28 cellular contexts compared by ENCODE assay signal in the genomic region with DNA sequence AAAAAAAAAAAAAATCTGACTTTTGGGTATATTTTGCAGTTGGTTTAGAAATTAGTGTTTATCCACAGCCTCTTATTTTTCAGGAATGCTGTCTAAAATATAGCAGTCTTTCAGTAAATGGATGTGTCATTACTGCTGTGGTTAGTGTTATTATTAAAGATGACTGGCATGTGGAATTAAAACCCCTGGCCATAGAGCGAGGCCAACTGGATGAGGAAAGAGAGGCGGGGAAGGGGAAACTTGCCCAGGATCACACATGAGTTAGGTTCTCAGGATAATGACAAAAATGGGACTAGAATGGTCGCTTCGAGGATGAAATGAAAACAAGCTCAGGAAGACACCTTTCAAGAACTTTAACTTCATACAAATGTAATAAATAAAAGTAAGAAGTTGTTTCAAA. TPM values are rescaled to one million over a fixed set of nuclear protein-coding genes. Genes with fewer than 3 reads are reported as not detected.
"Had no signal": no experiment of that assay in that cellular context is flagged by ENCODE, and none has a peak within 500 bp of the region (broad histone marks: within the 10 kb centered on the region; RNA-seq: fewer than 3 reads in every experiment).

No MANE protein-coding gene starts in this region.

- H3K4me3 ChIP-seq: ascending aorta, gastroesophageal sphincter had no signal

- H3K36me3 ChIP-seq: ascending aorta, brain microvascular endothelial cell, gastroesophageal sphincter had no signal

- H3K27me3 ChIP-seq: ascending aorta, gastroesophageal sphincter had no signal

- H3K9me3 ChIP-seq: ascending aorta, gastroesophageal sphincter had no signal

- H3K36me3 Mint-ChIP-seq: activated CD4-positive, alpha-beta memory T cell treated with anti-CD3 and anti-CD28 coated beads for 36 hours; activated CD8-positive, alpha-beta memory T cell treated with anti-CD3 and anti-CD28 coated beads, Interleukin-2, amount 10 ng/mL, durations not matched to agents 7 days and 5 days; activated naive CD4-positive, alpha-beta T cell treated with anti-CD3 and anti-CD28 coated beads, Interleukin-2, amount 10 ng/mL, durations not matched to agents 7 days and 5 days; activated naive CD4-positive, alpha-beta T cell treated with anti-CD3 and anti-CD28 coated beads, Interleukin-2, amount 50 U/mL, for 72 hours; activated naive CD8-positive, alpha-beta T cell treated with anti-CD3 and anti-CD28 coated beads, Interleukin-2, amount 10 ng/mL, durations not matched to agents 7 days and 5 days had no signal

- H3K4me1 Mint-ChIP-seq: activated naive CD4-positive, alpha-beta T cell treated with anti-CD3 and anti-CD28 coated beads, Interleukin-2, amount 10 ng/mL, durations not matched to agents 7 days and 5 days; activated naive CD8-positive, alpha-beta T cell treated with anti-CD3 and anti-CD28 coated beads, Interleukin-2, amount 10 ng/mL, durations not matched to agents 7 days and 5 days; central memory CD8-positive, alpha-beta T cell had no signal

- H3K4me1 ChIP-seq: ascending aorta had no signal

- H3K4me3 Mint-ChIP-seq: activated CD4-positive, alpha-beta memory T cell treated with anti-CD3 and anti-CD28 coated beads for 36 hours; activated CD4-positive, alpha-beta T cell treated with anti-CD3 and anti-CD28 coated beads for 36 hours; activated CD4-positive, alpha-beta T cell treated with anti-CD3 and anti-CD28 coated beads, Interleukin-2, amount 10 ng/mL, durations not matched to agents 24 days and 14 days; activated CD8-positive, alpha-beta memory T cell treated with anti-CD3 and anti-CD28 coated beads, Interleukin-2, amount 10 ng/mL, durations not matched to agents 7 days and 5 days; activated CD8-positive, alpha-beta T cell treated with anti-CD3 and anti-CD28 coated beads, Interleukin-2, amount 10 ng/mL, durations not matched to agents 7 days and 5 days; activated naive CD4-positive, alpha-beta T cell treated with anti-CD3 and anti-CD28 coated beads, Interleukin-2, amount 10 ng/mL, durations not matched to agents 7 days and 5 days; activated naive CD8-positive, alpha-beta T cell treated with anti-CD3 and anti-CD28 coated beads, Interleukin-2, amount 10 ng/mL, durations not matched to agents 7 days and 5 days; activated T-cell treated with anti-CD3 and anti-CD28 coated beads, Interleukin-2, amount 50 U/mL, for 24 hours; activated T-cell treated with anti-CD3 and anti-CD28 coated beads, Interleukin-2, amount 50 U/mL, for 72 hours; central memory CD8-positive, alpha-beta T cell had no signal

- H3K27ac ChIP-seq: ascending aorta, brain microvascular endothelial cell, epithelial cell of prostate, gastroesophageal sphincter had no signal

- H3K27ac Mint-ChIP-seq: activated CD4-positive, alpha-beta memory T cell treated with anti-CD3 and anti-CD28 coated beads for 36 hours; activated CD4-positive, alpha-beta T cell treated with anti-CD3 and anti-CD28 coated beads for 36 hours; activated CD4-positive, alpha-beta T cell treated with anti-CD3 and anti-CD28 coated beads, Interleukin-2, amount 10 ng/mL, durations not matched to agents 24 days and 14 days; activated CD8-positive, alpha-beta memory T cell treated with anti-CD3 and anti-CD28 coated beads, Interleukin-2, amount 10 ng/mL, durations not matched to agents 7 days and 5 days; activated CD8-positive, alpha-beta T cell treated with anti-CD3 and anti-CD28 coated beads, Interleukin-2, amount 10 ng/mL, durations not matched to agents 7 days and 5 days; activated naive CD4-positive, alpha-beta T cell treated with anti-CD3 and anti-CD28 coated beads, Interleukin-2, amount 10 ng/mL, durations not matched to agents 7 days and 5 days; activated naive CD4-positive, alpha-beta T cell treated with anti-CD3 and anti-CD28 coated beads, Interleukin-2, amount 50 U/mL, for 72 hours; activated naive CD8-positive, alpha-beta T cell treated with anti-CD3 and anti-CD28 coated beads, Interleukin-2, amount 10 ng/mL, durations not matched to agents 7 days and 5 days; activated T-cell treated with anti-CD3 and anti-CD28 coated beads, Interleukin-2, amount 50 U/mL, for 24 hours; activated T-cell treated with anti-CD3 and anti-CD28 coated beads, Interleukin-2, amount 50 U/mL, for 72 hours had no signal

- DNase-seq: activated CD4-positive, alpha-beta memory T cell treated with anti-CD3 and anti-CD28 coated beads for 36 hours; activated CD4-positive, alpha-beta T cell treated with anti-CD3 and anti-CD28 coated beads for 36 hours; activated CD4-positive, alpha-beta T cell treated with anti-CD3 and anti-CD28 coated beads, Interleukin-2, amount 10 ng/mL, durations not matched to agents 24 days and 14 days; activated CD4-positive, CD25-positive, alpha-beta regulatory T cell; activated CD4-positive, CD25-positive, alpha-beta regulatory T cell treated with anti-CD3 and anti-CD28 coated beads, Interleukin-2, amount 50 U/mL, for 72 hours; activated CD8-positive, alpha-beta memory T cell treated with anti-CD3 and anti-CD28 coated beads, Interleukin-2, amount 10 ng/mL, durations not matched to agents 7 days and 5 days; activated CD8-positive, alpha-beta memory T cell treated with anti-CD3 and anti-CD28 coated beads, Interleukin-2, amount 50 U/mL, for 4 hours; activated CD8-positive, alpha-beta T cell treated with anti-CD3 and anti-CD28 coated beads, Interleukin-2, amount 10 ng/mL, durations not matched to agents 7 days and 5 days; activated gamma-delta T cell; activated naive CD4-positive, alpha-beta T cell; activated naive CD4-positive, alpha-beta T cell treated with anti-CD3 and anti-CD28 coated beads, Interleukin-2, amount 10 ng/mL, durations not matched to agents 7 days and 5 days; activated naive CD8-positive, alpha-beta T cell treated with anti-CD3 and anti-CD28 coated beads, Interleukin-2, amount 10 ng/mL, durations not matched to agents 7 days and 5 days; activated T-cell treated with anti-CD3 and anti-CD28 coated beads for 4 hours; activated T-cell treated with anti-CD3 and anti-CD28 coated beads, Interleukin-2, amount 50 U/mL, for 24 hours; activated T-cell treated with anti-CD3 and anti-CD28 coated beads, Interleukin-2, amount 50 U/mL, for 72 hours; brain microvascular endothelial cell; effector CD8-positive, alpha-beta T cell; foreskin melanocyte; head of caudate nucleus; T-helper 2 cell had no signal

- ATAC-seq: activated CD4-positive, alpha-beta T cell treated with anti-CD3 and anti-CD28 coated beads for 36 hours; activated CD8-positive, alpha-beta memory T cell treated with anti-CD3 and anti-CD28 coated beads, Interleukin-2, amount 10 ng/mL, durations not matched to agents 7 days and 5 days; activated CD8-positive, alpha-beta T cell treated with anti-CD3 and anti-CD28 coated beads, Interleukin-2, amount 10 ng/mL, durations not matched to agents 7 days and 5 days; activated naive CD4-positive, alpha-beta T cell treated with anti-CD3 and anti-CD28 coated beads, Interleukin-2, amount 50 U/mL, for 72 hours; activated T-cell treated with anti-CD3 and anti-CD28 coated beads, Interleukin-2, amount 50 U/mL, for 72 hours; gastroesophageal sphincter had no signal

- H3K9me3 Mint-ChIP-seq: activated CD4-positive, alpha-beta memory T cell treated with anti-CD3 and anti-CD28 coated beads for 36 hours; activated CD4-positive, alpha-beta T cell treated with anti-CD3 and anti-CD28 coated beads, Interleukin-2, amount 10 ng/mL, durations not matched to agents 24 days and 14 days; activated naive CD4-positive, alpha-beta T cell treated with anti-CD3 and anti-CD28 coated beads, Interleukin-2, amount 10 ng/mL, durations not matched to agents 7 days and 5 days; activated naive CD4-positive, alpha-beta T cell treated with anti-CD3 and anti-CD28 coated beads, Interleukin-2, amount 50 U/mL, for 72 hours; activated naive CD8-positive, alpha-beta T cell treated with anti-CD3 and anti-CD28 coated beads, Interleukin-2, amount 10 ng/mL, durations not matched to agents 7 days and 5 days; activated T-cell treated with anti-CD3 and anti-CD28 coated beads, Interleukin-2, amount 50 U/mL, for 24 hours; central memory CD8-positive, alpha-beta T cell had no signal

RNA-seq across cellular contexts. Expression of gene APCDD1, which starts 57.4 kb away (rescaled TPM):
- total RNA-seq: activated CD4-positive, alpha-beta memory T cell treated with anti-CD3 and anti-CD28 coated beads for 36 hours; activated CD4-positive, alpha-beta T cell treated with anti-CD3 and anti-CD28 coated beads for 36 hours; activated CD4-positive, alpha-beta T cell treated with anti-CD3 and anti-CD28 coated beads, Interleukin-2, amount 10 ng/mL, durations not matched to agents 24 days and 14 days; activated CD8-positive, alpha-beta memory T cell treated with anti-CD3 and anti-CD28 coated beads for 36 hours; activated CD8-positive, alpha-beta memory T cell treated with anti-CD3 and anti-CD28 coated beads, Interleukin-2, amount 10 ng/mL, durations not matched to agents 7 days and 5 days; activated CD8-positive, alpha-beta T cell treated with anti-CD3 and anti-CD28 coated beads, Interleukin-2, amount 10 ng/mL, durations not matched to agents 7 days and 5 days; activated naive CD4-positive, alpha-beta T cell treated with anti-CD3 and anti-CD28 coated beads, Interleukin-2, amount 50 U/mL, for 72 hours; activated naive CD8-positive, alpha-beta T cell treated with anti-CD3 and anti-CD28 coated beads, Interleukin-2, amount 10 ng/mL, durations not matched to agents 7 days and 5 days; activated T-cell treated with anti-CD3 and anti-CD28 coated beads, Interleukin-2, amount 50 U/mL, for 72 hours; dermis microvascular lymphatic vessel endothelial cell; T-helper 1 cell treated with Interleukin-12 subunit alpha and Interleukin-12 subunit beta and Interleukin-4 antibody, amounts not matched to agents 30 ng/mL and 1 ng/mL, for 36 hours had no signal
